Comparison of ENCODE assay signal across 13 cellular contexts in genomic region chr11:9330387-9331384, GRCh38. TPM values are rescaled to one million over a fixed set of nuclear protein-coding genes. Genes with fewer than 3 reads are reported as not detected.
DNase-seq lines count a peak whose midpoint lies in the region; TF ChIP-seq lines count a peak whose summit lies in the region.
"Had no signal": no experiment of that assay in that cellular context is flagged by ENCODE, and none has a peak within 500 bp of the region (broad histone marks: within the 10 kb centered on the region; RNA-seq: fewer than 3 reads in every experiment).

No MANE protein-coding gene starts in this region.

- H4K20me1 ChIP-seq in SK-N-SH (ENCODE audit: insufficient read depth) = no peaks in the 10 kb centered on the region

- no peaks in the 10 kb centered on the region for H3K9me3 Mint-ChIP-seq in activated naive CD4-positive, alpha-beta T cell treated with anti-CD3 and anti-CD28 coated beads for 36 hours
- H3K9me3 Mint-ChIP-seq: activated naive CD4-positive, alpha-beta T cell treated with anti-CD3 and anti-CD28 coated beads, Interleukin-2, amount 50 U/mL, for 24 hours had no signal

- H3K9ac ChIP-seq in SK-N-SH = peak overlapping the region; percentile 47; the same call in 1 of the 2 replicates

- TF ChIP-seq EP300 in SK-N-SH (IDR thresholded peaks at IDR 0.05; ENCODE audit: borderline replicate concordance in 1 of 2, low read depth in 1 of 2, low read length in 1 of 2) (no peak), suprapubic skin (IDR thresholded peaks at IDR 0.05) (no peak)

- H3K9me3 ChIP-seq in SK-N-SH = no peaks in the 10 kb centered on the region
- H3K9me3 ChIP-seq in suprapubic skin = no peaks in the 10 kb centered on the region
- H3K9me3 ChIP-seq: thoracic aorta had no signal

- 74% methylated on average over 10 of the region's 10 CpGs for WGBS in SK-N-SH (ENCODE audit: low lambda C conversion rate)
- WGBS in suprapubic skin = 79% methylated on average over 10 of the region's 10 CpGs

- no peaks in the 10 kb centered on the region for H3K27me3 ChIP-seq in SK-N-SH (ENCODE audit: insufficient read depth)
- H3K27me3 ChIP-seq in suprapubic skin = no peaks in the 10 kb centered on the region

- H3K36me3 ChIP-seq in SK-N-SH (replicated peaks in 1 of 2; ENCODE audit: control insufficient read depth in 1 of 2, insufficient read depth in 2 of 2, low read length in 1 of 2) = no peaks in the 10 kb centered on the region
- H3K36me3 ChIP-seq in suprapubic skin = no peaks in the 10 kb centered on the region
- H3K36me3 ChIP-seq: thoracic aorta had no signal

- peak overlapping the region in 1 of 2 experiments; percentile 91; a peak in 2 of 4 replicates for H3K27ac ChIP-seq in SK-N-SH (ENCODE audit: low read depth in 2 of 2, low read length in 1 of 2)
- H3K27ac ChIP-seq in suprapubic skin = peak overlapping the region; percentile 18
- H3K27ac ChIP-seq: thoracic aorta had no signal

- POLR2A ChIA-PET in SK-N-SH (lab: Yijun Ruan, JAX) = no interaction called here

- DNase-seq in HCEC 1CT = peak; percentile 87
- DNase-seq in SK-N-SH = no peak
- peak; percentile 80 to 91 for DNase-seq in foreskin fibroblast
- peak in 1 of 2 donors; percentile 24 for DNase-seq in suprapubic skin (ENCODE audit: low spot score in 2 of 2)
- DNase-seq in GM13976 (ENCODE audit: low spot score) = no peak
- DNase-seq in activated naive CD4-positive, alpha-beta T cell treated with anti-CD3 and anti-CD28 coated beads for 36 hours = no peak
- DNase-seq in NAMALWA (ENCODE audit: low spot score) = no peak
- no peak for DNase-seq in H4 (ENCODE audit: low spot score)
- DNase-seq: foreskin melanocyte, NCI-H1092, NCI-H510A treated with DMSO at 0.1 percent for 48 hours had no signal

- intact Hi-C loops in activated naive CD4-positive, alpha-beta T cell treated with anti-CD3 and anti-CD28 coated beads for 36 hours (cut with micrococcal nuclease) = no loop called here

- CTCF ChIA-PET in SK-N-SH (lab: Yijun Ruan, JAX) = no interaction called here
- CTCF ChIA-PET in activated naive CD4-positive, alpha-beta T cell treated with anti-CD3 and anti-CD28 coated beads for 36 hours (lab: Charles Lee) = no interaction called here

- no peaks in the 10 kb centered on the region for H3K9me2 ChIP-seq in SK-N-SH

- no peak overlapping the region for H3K4me3 ChIP-seq in SK-N-SH (ENCODE audit: low read depth in 2 of 2, low read length in 1 of 2)
- H3K4me3 ChIP-seq in foreskin fibroblast (ENCODE audit: low read depth in 1 of 2, low read length in 2 of 2) = peak overlapping the region in 1 of 2 donors; percentile 24
- H3K4me3 ChIP-seq in suprapubic skin = no peak overlapping the region
- H3K4me3 ChIP-seq: thoracic aorta had no signal

- H3K79me2 ChIP-seq in SK-N-SH (ENCODE audit: insufficient read depth) = no peaks in the 10 kb centered on the region

- H3F3A ChIP-seq in SK-N-SH (replicated peaks; ENCODE audit: insufficient read depth) = peaks cover 30% of the 10 kb centered on the region

- H3K4me2 ChIP-seq in SK-N-SH = peak overlapping the region; percentile 39; the same call in 1 of the 2 replicates

- H3K27me3 Mint-ChIP-seq in activated naive CD4-positive, alpha-beta T cell treated with anti-CD3 and anti-CD28 coated beads for 36 hours (ENCODE audit: low read depth) = no peaks in the 10 kb centered on the region
- H3K27me3 Mint-ChIP-seq: activated naive CD4-positive, alpha-beta T cell treated with anti-CD3 and anti-CD28 coated beads, Interleukin-2, amount 50 U/mL, for 24 hours had no signal

- H3K36me3 Mint-ChIP-seq in activated naive CD4-positive, alpha-beta T cell treated with anti-CD3 and anti-CD28 coated beads for 36 hours (ENCODE audit: low read depth) = no peaks in the 10 kb centered on the region
- H3K36me3 Mint-ChIP-seq: activated naive CD4-positive, alpha-beta T cell treated with anti-CD3 and anti-CD28 coated beads, Interleukin-2, amount 50 U/mL, for 24 hours had no signal

- H3K27ac Mint-ChIP-seq in activated naive CD4-positive, alpha-beta T cell treated with anti-CD3 and anti-CD28 coated beads for 36 hours = no peak overlapping the region
- H3K27ac Mint-ChIP-seq: activated naive CD4-positive, alpha-beta T cell treated with anti-CD3 and anti-CD28 coated beads, Interleukin-2, amount 50 U/mL, for 24 hours had no signal

- no peak for TF ChIP-seq CTCF in SK-N-SH (IDR thresholded peaks at IDR 0.05)
- no peak for TF ChIP-seq CTCF in foreskin fibroblast (IDR thresholded peaks at IDR 0.05; ENCODE audit: low read depth, low read length)
- TF ChIP-seq CTCF in suprapubic skin (IDR thresholded peaks at IDR 0.05) = no peak
- no peak for TF ChIP-seq CTCF in GM13976 (IDR thresholded peaks at IDR 0.05; ENCODE audit: borderline replicate concordance, control extremely low read depth, extremely low read depth, insufficient read depth, missing control alignments)

- H3K4me3 Mint-ChIP-seq in activated naive CD4-positive, alpha-beta T cell treated with anti-CD3 and anti-CD28 coated beads for 36 hours = no peak overlapping the region
- H3K4me3 Mint-ChIP-seq: activated naive CD4-positive, alpha-beta T cell treated with anti-CD3 and anti-CD28 coated beads, Interleukin-2, amount 50 U/mL, for 24 hours had no signal

- peak overlapping the region; percentile 68 for H2AFZ ChIP-seq in SK-N-SH (ENCODE audit: low read depth)

- H3K4me1 ChIP-seq in SK-N-SH (ENCODE audit: control insufficient read depth in 1 of 2, insufficient read depth in 2 of 2, low read depth in 1 of 2, low read length in 1 of 2) = peaks cover 0 to 7% of the 10 kb centered on the region in 2 experiments; a peak in 1 of 4 replicates
- H3K4me1 ChIP-seq in suprapubic skin = peaks cover 4% of the 10 kb centered on the region

- TF ChIP-seq POLR2A in suprapubic skin (IDR thresholded peaks at IDR 0.05) = no peak

- no peaks in the 10 kb centered on the region for H3K4me1 Mint-ChIP-seq in activated naive CD4-positive, alpha-beta T cell treated with anti-CD3 and anti-CD28 coated beads for 36 hours (ENCODE audit: low read depth)
- H3K4me1 Mint-ChIP-seq: activated naive CD4-positive, alpha-beta T cell treated with anti-CD3 and anti-CD28 coated beads, Interleukin-2, amount 50 U/mL, for 24 hours had no signal

- no peak for TF ChIP-seq RAD21 in SK-N-SH (IDR thresholded peaks at IDR 0.05; ENCODE audit: low read length)

- in situ Hi-C loops in GM13976 (cut with MboI; ENCODE audit: low sequenced_read_pairs, unreplicated experiment) = no loop called here

TF ChIP-seq in SK-N-SH, 30 proteins besides CTCF, POLR2A, EP300 and RAD21:
- no peak for TF ChIP-seq YY1 (IDR thresholded peaks at IDR 0.05; ENCODE audit: low read depth)
- peak; percentile 32; the same call in 1 of the 2 replicates for TF ChIP-seq FOSL2 (IDR thresholded peaks at IDR 0.05; ENCODE audit: borderline replicate concordance, low read depth)
- TF ChIP-seq PBX3 (IDR thresholded peaks at IDR 0.05) = 0 out of 2 replicates have a peak, but pooled peaks have one; percentile 28
- TF ChIP-seq RCOR1 (IDR thresholded peaks at IDR 0.05; ENCODE audit: low read length) = no peak
- 0 out of 2 replicates have a peak, but pooled peaks have one; percentile 19 for TF ChIP-seq TEAD4 (IDR thresholded peaks at IDR 0.05; ENCODE audit: borderline replicate concordance, insufficient read depth)
- 0 out of 2 replicates have a peak, but pooled peaks have one; percentile 9 for TF ChIP-seq JUND (IDR thresholded peaks at IDR 0.05)
- TF ChIP-seq POLR2AphosphoS5 (IDR thresholded peaks at IDR 0.05; ENCODE audit: low read depth, low read length) = no peak
- peak; percentile 69 for TF ChIP-seq TCF12 (IDR thresholded peaks at IDR 0.05)
- no peak for TF ChIP-seq TAF1 (IDR thresholded peaks at IDR 0.05; ENCODE audit: borderline replicate concordance, low read depth, low read length)

RNA-seq across cellular contexts. Expression of gene TMEM41B, which starts 16.3 kb away (rescaled TPM):
- 19.8 and 23.5 TPM in 2 replicates for polyA plus RNA-seq in SK-N-SH (2012; rRNA removed)
- polyA plus RNA-seq in SK-N-SH (2012; cell fraction: cytosol; rRNA removed) = 16.6 and 18.1 TPM in 2 replicates
- polyA plus RNA-seq in SK-N-SH (2012; cell fraction: nucleus; rRNA removed) = 52.0 and 55.3 TPM in 2 replicates
- 10 to 100 TPM; 30.1 to 72.3 (median 34.3) TPM for total RNA-seq in suprapubic skin
- 10 to 100 TPM; 27.8 to 30.5 TPM for total RNA-seq in activated naive CD4-positive, alpha-beta T cell treated with anti-CD3 and anti-CD28 coated beads for 36 hours
- total RNA-seq in H4 (2014; rRNA removed; shearing (Covaris generic)) = 54.7 and 68.1 TPM in 2 replicates

RNA-seq across cellular contexts. Expression of gene IPO7, which starts 53.8 kb away (rescaled TPM):
- polyA plus RNA-seq in SK-N-SH (2012; rRNA removed) = 25.4 and 34.8 TPM in 2 replicates
- polyA plus RNA-seq in SK-N-SH (2012; cell fraction: cytosol; rRNA removed) = 43.0 and 46.0 TPM in 2 replicates
- 11.3 and 27.1 TPM in 2 replicates for polyA plus RNA-seq in SK-N-SH (2012; cell fraction: nucleus; rRNA removed)
- 100 to 1,000 TPM in 1 of 4 donors, 10 to 100 TPM in 3; 68.6 to 123 (median 82.8) TPM for total RNA-seq in suprapubic skin
- 100 to 1,000 TPM; 164 to 177 TPM for total RNA-seq in activated naive CD4-positive, alpha-beta T cell treated with anti-CD3 and anti-CD28 coated beads for 36 hours
- total RNA-seq in H4 (2014; rRNA removed; shearing (Covaris generic)) = 72.0 and 88.9 TPM in 2 replicates

Comparison
In these comparisons a context has a peak if more than half of its experiments do, and no peak if none do; other contexts are left out.
1. DNase-seq: peak in HCEC 1CT (single experiment) and foreskin fibroblast (2 of 2); none in SK-N-SH (single experiment), GM13976 (single experiment), activated naive CD4-positive, alpha-beta T cell treated with anti-CD3 and anti-CD28 coated beads for 36 hours (single experiment), NAMALWA (single experiment) and H4 (single experiment).